ENCODE assay signal across 11 cellular contexts in the genomic region with DNA sequence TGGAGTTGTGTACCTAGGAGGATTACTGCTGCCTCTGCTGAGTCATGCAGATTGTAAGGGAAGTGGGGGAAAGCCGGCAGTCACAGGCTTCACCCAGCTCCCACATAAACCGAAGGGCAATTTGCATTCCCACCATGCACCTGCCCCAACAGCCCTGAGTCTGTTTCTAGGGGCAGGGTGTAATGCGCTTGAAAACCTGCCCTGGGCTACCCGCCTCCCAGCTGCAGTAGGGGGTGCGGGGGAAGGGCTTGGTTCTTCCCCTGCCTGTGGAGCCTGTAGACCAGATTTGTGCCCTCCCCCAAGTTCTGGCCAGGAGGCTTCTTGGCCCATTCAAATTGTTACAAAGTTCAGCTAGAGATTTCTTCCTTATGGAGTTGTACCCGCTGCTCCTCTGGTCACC.
A peak's percentile ranks its signal among the peaks of the same experiment; 100 is the strongest.
DNase-seq lines count a peak whose midpoint lies in the region; ATAC-seq and TF ChIP-seq lines count a peak whose summit lies in the region.
"Had no signal": no experiment of that assay in that cellular context is flagged by ENCODE, and none has a peak within 500 bp of the region (broad histone marks: within the 10 kb centered on the region; RNA-seq: fewer than 3 reads in every experiment).

No MANE protein-coding gene starts in this region.

- H3K9ac ChIP-seq in endodermal cell (ENCODE audit: extremely low read depth, low read length, poor library complexity, severe bottlenecking): no peak overlapping the region

- DNase-seq in H7 (peak; percentile 4), NAMALWA (ENCODE audit: low spot score) (peak; percentile 47), endodermal cell (peak; percentile 54), endothelial cell (ENCODE audit: low spot score) (no peak), activated T-cell treated with anti-CD3 and anti-CD28 coated beads for 4 hours (no peak)
- DNase-seq: Caco-2; CD8-positive, alpha-beta memory T cell had no signal

- H3K27me3 Mint-ChIP-seq in endodermal cell (ENCODE audit: insufficient read depth) (no peaks in the 10 kb centered on the region), endothelial cell (ENCODE audit: unreplicated experiment) (no peaks in the 10 kb centered on the region)

- no peaks in the 10 kb centered on the region for H3K27me3 ChIP-seq in H7 (ENCODE audit: control insufficient read depth, insufficient read depth, low read length)
- H3K27me3 ChIP-seq in endodermal cell (ENCODE audit: control insufficient read depth, insufficient read depth, low read length, poor library complexity, severe bottlenecking): no peaks in the 10 kb centered on the region

- H3K27ac ChIP-seq in endodermal cell (ENCODE audit: low read depth, low read length): no peak overlapping the region

- no peak for ATAC-seq in GM18870 (IDR thresholded peaks at IDR 0.05; ENCODE audit: unreplicated experiment)
- no peak for ATAC-seq in GM18511 (IDR thresholded peaks at IDR 0.05; ENCODE audit: unreplicated experiment)
- ATAC-seq: HepG2 had no signal

- 100% methylated on average over 5 of the region's 6 CpGs; no CpG with 5 or more reads in 1 of the 2 experiments for WGBS in endodermal cell (ENCODE audit: insufficient coverage in 1 of 2, insufficient read length in 1 of 2), 2 experiments

- no peaks in the 10 kb centered on the region for H3K4me1 ChIP-seq in endodermal cell (ENCODE audit: control insufficient read depth, insufficient read depth, low read length)
- H3K4me1 ChIP-seq: Caco-2 had no signal

- TF ChIP-seq CTCF in endodermal cell (conservative IDR thresholded peaks at IDR 0.05): no peak
- TF ChIP-seq CTCF in endothelial cell (IDR thresholded peaks at IDR 0.05; ENCODE audit: unreplicated experiment): no peak

- H3K9me3 ChIP-seq in endodermal cell (ENCODE audit: control insufficient read depth, low read length): no peaks in the 10 kb centered on the region
- H3K9me3 ChIP-seq: Caco-2 had no signal

- no peak overlapping the region for H3K27ac Mint-ChIP-seq in endodermal cell
- H3K27ac Mint-ChIP-seq in endothelial cell (ENCODE audit: unreplicated experiment): no peak overlapping the region
- H3K27ac Mint-ChIP-seq: CD8-positive, alpha-beta memory T cell had no signal

- no peaks in the 10 kb centered on the region for H3K36me3 Mint-ChIP-seq in endodermal cell (ENCODE audit: low read depth)
- no peaks in the 10 kb centered on the region for H3K36me3 Mint-ChIP-seq in endothelial cell (ENCODE audit: low read depth, unreplicated experiment)
- H3K36me3 Mint-ChIP-seq: CD14-positive monocyte; CD8-positive, alpha-beta memory T cell had no signal

- no peaks in the 10 kb centered on the region for H3K9me3 Mint-ChIP-seq in endodermal cell
- H3K9me3 Mint-ChIP-seq in endothelial cell (ENCODE audit: unreplicated experiment): no peaks in the 10 kb centered on the region

- H3K36me3 ChIP-seq in H7 (replicated peaks; ENCODE audit: control insufficient read depth, insufficient read depth, low read length) (no peaks in the 10 kb centered on the region), endodermal cell (ENCODE audit: control insufficient read depth, insufficient read depth, low read length) (no peaks in the 10 kb centered on the region)

- H3K4me3 ChIP-seq in H7 (ENCODE audit: insufficient read depth, low read depth, low read length) (no peak overlapping the region), endodermal cell (ENCODE audit: low read length) (no peak overlapping the region)

- H3K4me3 Mint-ChIP-seq in endodermal cell (no peak overlapping the region), endothelial cell (ENCODE audit: unreplicated experiment) (no peak overlapping the region)
- H3K4me3 Mint-ChIP-seq: CD14-positive monocyte; CD8-positive, alpha-beta memory T cell had no signal

- H3K4me1 Mint-ChIP-seq in endodermal cell (peaks cover 12% of the 10 kb centered on the region), endothelial cell (ENCODE audit: unreplicated experiment) (peaks cover 2% of the 10 kb centered on the region)
- H3K4me1 Mint-ChIP-seq: CD14-positive monocyte; CD8-positive, alpha-beta memory T cell had no signal

Comparison
In these comparisons a context has a peak if more than half of its experiments do, and no peak if none do; other contexts are left out.
1. DNase-seq: peak in H7 (single experiment), NAMALWA (single experiment) and endodermal cell (single experiment); none in endothelial cell (single experiment) and activated T-cell treated with anti-CD3 and anti-CD28 coated beads for 4 hours (single experiment).